ENCODE assay signal across 9 cellular contexts in genomic region chr10:103564799-103565365, GRCh38.
DNase-seq lines count a peak whose midpoint lies in the region; ATAC-seq and TF ChIP-seq lines count a peak whose summit lies in the region.
"Had no signal": no experiment of that assay in that cellular context is flagged by ENCODE, and none has a peak within 500 bp of the region (broad histone marks: within the 10 kb centered on the region; RNA-seq: fewer than 3 reads in every experiment).

No MANE protein-coding gene starts in this region.

- no peaks in the 10 kb centered on the region for H3K36me3 ChIP-seq in vagina

- H3K27me3 ChIP-seq in CD4-positive, alpha-beta T cell (ENCODE audit: control insufficient read depth, insufficient read depth, low read length) = peaks cover 4% of the 10 kb centered on the region
- H3K27me3 ChIP-seq in HL-60 (ENCODE audit: insufficient read depth, poor library complexity, severe bottlenecking) (no peaks in the 10 kb centered on the region), vagina (no peaks in the 10 kb centered on the region)

- POLR2A ChIA-PET in CD4-positive, alpha-beta T cell (lab: Charles Lee) = no interaction called here

- DNase-seq in CD4-positive, alpha-beta T cell = no peak
- DNase-seq in HL-60 (ENCODE audit: low read depth in 1 of 2, low spot score in 1 of 2) (no peak), islet precursor cell (peak; percentile 74), vagina (ENCODE audit: extremely low spot score in 2 of 2) (no peak), MV-4-11 (lab: John Stamatoyannopoulos, UW) (no peak)
- peak; percentile 30 for DNase-seq in activated T-cell treated with anti-CD3 and anti-CD28 coated beads, Interleukin-2, amount 50 U/mL, for 1 hour

- intact Hi-C loops in CD4-positive, alpha-beta T cell (cut with DNase I, micrococcal nuclease) = no loop called here
- intact Hi-C loops in vagina (cut with DNase I) = no loop called here

- H3K4me1 ChIP-seq in vagina = peaks cover 40% of the 10 kb centered on the region

- ATAC-seq in CD4-positive, alpha-beta T cell (ENCODE audit: poor library complexity) = no peak
- ATAC-seq in HG02678 (IDR thresholded peaks at IDR 0.05; ENCODE audit: unreplicated experiment) (no peak), GM21619 (IDR thresholded peaks at IDR 0.05; ENCODE audit: unreplicated experiment) (no peak)

- H3K27ac Mint-ChIP-seq in CD4-positive, alpha-beta T cell = no peak overlapping the region
- H3K27ac Mint-ChIP-seq: stimulated activated naive CD8-positive, alpha-beta T cell treated with anti-CD3 and anti-CD28 coated beads, Interleukin-15, Interleukin-2, amounts not matched to agents 100 ng/mL and 50 ng/mL, for 24 hours had no signal

- no peaks in the 10 kb centered on the region for H3K9me3 ChIP-seq in CD4-positive, alpha-beta T cell (ENCODE audit: control insufficient read depth, low read length)
- no peaks in the 10 kb centered on the region for H3K9me3 ChIP-seq in vagina

- TF ChIP-seq CTCF in CD4-positive, alpha-beta T cell (IDR thresholded peaks at IDR 0.05) = peak; percentile 60
- peak; percentile 23 for TF ChIP-seq CTCF in HL-60 (IDR thresholded peaks at IDR 0.05; ENCODE audit: insufficient read depth, low read length)
- TF ChIP-seq CTCF in vagina (IDR thresholded peaks at IDR 0.05) = no peak

- no peak overlapping the region for H3K4me3 Mint-ChIP-seq in CD4-positive, alpha-beta T cell
- H3K4me3 Mint-ChIP-seq: stimulated activated naive CD8-positive, alpha-beta T cell treated with anti-CD3 and anti-CD28 coated beads, Interleukin-15, Interleukin-2, amounts not matched to agents 100 ng/mL and 50 ng/mL, for 24 hours had no signal

- H3K4me3 ChIP-seq in HL-60 (replicated peaks; ENCODE audit: insufficient read depth, low read length) (no peak overlapping the region), vagina (no peak overlapping the region)

- CTCF ChIA-PET in CD4-positive, alpha-beta T cell (lab: Charles Lee) = no interaction called here

- no peaks in the 10 kb centered on the region for H3K36me3 Mint-ChIP-seq in CD4-positive, alpha-beta T cell (ENCODE audit: low read depth)

- H3K27ac ChIP-seq in CD4-positive, alpha-beta T cell (ENCODE audit: low read depth, low read length) = no peak overlapping the region
- H3K27ac ChIP-seq in HL-60 (replicated peaks) (no peak overlapping the region), vagina (peak overlapping the region; percentile 76)

- no peaks in the 10 kb centered on the region for H3K27me3 Mint-ChIP-seq in CD4-positive, alpha-beta T cell

- H3K4me1 Mint-ChIP-seq in CD4-positive, alpha-beta T cell (ENCODE audit: low read depth) = no peaks in the 10 kb centered on the region

- H3K9me3 Mint-ChIP-seq in CD4-positive, alpha-beta T cell = no peaks in the 10 kb centered on the region
- H3K9me3 Mint-ChIP-seq: stimulated activated naive CD8-positive, alpha-beta T cell treated with anti-CD3 and anti-CD28 coated beads, Interleukin-15, Interleukin-2, amounts not matched to agents 100 ng/mL and 50 ng/mL, for 24 hours had no signal

- TF ChIP-seq POLR2A in vagina (IDR thresholded peaks at IDR 0.05) = no peak

Comparison
In these comparisons a context has a peak if more than half of its experiments do, and no peak if none do; other contexts are left out.
1. DNase-seq: peak in activated T-cell treated with anti-CD3 and anti-CD28 coated beads, Interleukin-2, amount 50 U/mL, for 1 hour (single experiment) and islet precursor cell (single experiment); none in CD4-positive, alpha-beta T cell (0 of 10), HL-60 (0 of 2), vagina (0 of 2) and MV-4-11 (single experiment).
2. CTCF ChIP-seq: peak in CD4-positive, alpha-beta T cell (single experiment) and HL-60 (single experiment); none in vagina (0 of 3).